Comparison of ENCODE assay signal across 8 cellular contexts in genomic region chr10:7756360-7756992, GRCh38. TPM values are rescaled to one million over a fixed set of nuclear protein-coding genes. Genes with fewer than 3 reads are reported as not detected.
A peak's percentile ranks its signal among the peaks of the same experiment; 100 is the strongest.
DNase-seq lines count a peak whose midpoint lies in the region; ATAC-seq and TF ChIP-seq lines count a peak whose summit lies in the region.

No MANE protein-coding gene starts in this region.

- CTCF ChIA-PET in PC-3 (lab: Charles Lee) = interaction anchor here (0.6 to 1.0 kb wide), 2 partner anchors 192 to 231 kb away, joined by 3 to 4 read pairs; no protein-coding TSS in a partner anchor

- BruUV-seq in PC-3 (replicated peaks; lab: Mats Ljungman, UMichigan) = no TSS peak

- H3K9ac ChIP-seq in PC-3 (ENCODE audit: low read length) = no peak overlapping the region

- H3K36me3 ChIP-seq in PC-3 (ENCODE audit: low read depth, low read length) = no peaks in the 10 kb centered on the region
- peaks cover 17 to 96% of the 10 kb centered on the region in 2 donors for H3K36me3 ChIP-seq in psoas muscle (ENCODE audit: insufficient read depth in 1 of 2, low read depth in 1 of 2)

- H3K4me2 ChIP-seq in PC-3 (ENCODE audit: low read length) = no peak overlapping the region

- H3K4me3 ChIP-seq in AG10803 (ENCODE audit: low read length) = no peak overlapping the region
- H3K4me3 ChIP-seq in PC-3 (ENCODE audit: low read length) = no peak overlapping the region
- H3K4me3 ChIP-seq in psoas muscle = no peak overlapping the region

- TF ChIP-seq CTCF in AG10803 (conservative IDR thresholded peaks at IDR 0.05; ENCODE audit: low read length) (peak; percentile 57), PC-3 (conservative IDR thresholded peaks at IDR 0.05; ENCODE audit: low read depth, low read length) (peak; percentile 57), psoas muscle (IDR thresholded peaks at IDR 0.05) (peak; percentile 31)

- H4K20me1 ChIP-seq in PC-3 (ENCODE audit: low read length) = no peaks in the 10 kb centered on the region

- H3K27me3 ChIP-seq in PC-3 (ENCODE audit: low read length) = no peaks in the 10 kb centered on the region
- no peaks in the 10 kb centered on the region for H3K27me3 ChIP-seq in psoas muscle (ENCODE audit: insufficient read depth in 3 of 3, low read length in 2 of 3)

- POLR2A ChIA-PET in PC-3 (lab: Charles Lee; ENCODE audit: unreplicated experiment) = no interaction called here

- no peaks in the 10 kb centered on the region for H3K9me3 ChIP-seq in PC-3 (ENCODE audit: low read length)
- H3K9me3 ChIP-seq in psoas muscle = no peaks in the 10 kb centered on the region

- DNase-seq in AG10803 (ENCODE audit: low read depth) (peak; percentile 23), PC-3 (peak; percentile 25), epithelial cell of prostate (ENCODE audit: low read depth, low spot score) (peak; percentile 3), psoas muscle (no peak), SW480 (ENCODE audit: low spot score) (no peak)

- H3K4me1 ChIP-seq in PC-3 (ENCODE audit: insufficient read depth, low read length) (no peaks in the 10 kb centered on the region), psoas muscle (no peaks in the 10 kb centered on the region)

- H3K27ac ChIP-seq in PC-3 (ENCODE audit: low read length) (no peak overlapping the region), epithelial cell of prostate (no peak overlapping the region), psoas muscle (no peak overlapping the region)

- 62 to 80% (median 75%) methylated on average over 7 of the region's 7 CpGs for WGBS in psoas muscle, 3 donors

- H2AFZ ChIP-seq in PC-3 (ENCODE audit: low read length) = no peak overlapping the region

- intact Hi-C loops in PC-3 (cut with micrococcal nuclease) = loop anchor here (1.0 kb wide), 1 partner anchor 1546 kb away; no protein-coding TSS in a partner anchor
- intact Hi-C loops in psoas muscle (cut with DNase I) = loop anchor here (5.0 to 10.0 kb wide), 2 partner anchors 58 to 61 kb away; partner anchors contain the start of gene TAF3 (in 2 of the 2)

- ATAC-seq in GM18909 (IDR thresholded peaks at IDR 0.05; ENCODE audit: poor library complexity, unreplicated experiment) = peak; percentile 64
- ATAC-seq in PC-3 = peak; percentile 65
- peak in 3 of 4 donors; percentile 58 to 72 (median 67) for ATAC-seq in psoas muscle
- ATAC-seq in GM21717 (IDR thresholded peaks at IDR 0.05; ENCODE audit: unreplicated experiment) = no peak
- ATAC-seq in HG03159 (IDR thresholded peaks at IDR 0.05; ENCODE audit: unreplicated experiment) = no peak

- no peaks in the 10 kb centered on the region for H3K79me2 ChIP-seq in PC-3 (ENCODE audit: low read length)

- H3F3A ChIP-seq in PC-3 (ENCODE audit: low read length, unreplicated experiment) = no peaks in the 10 kb centered on the region

- H3K9me2 ChIP-seq in PC-3 (replicated peaks; ENCODE audit: low read length) = no peaks in the 10 kb centered on the region

RNA-seq across cellular contexts. Expression of gene KIN, which starts 31.3 kb away (rescaled TPM):
- total RNA-seq in PC-3 (2014; rRNA removed) = 2.4 and 7.3 TPM in 2 replicates
- 10 to 100 TPM in 1 of 4 donors, 1 to 10 TPM in 3; 5.5 to 11.1 (median 6.3) TPM for total RNA-seq in psoas muscle
- polyA plus RNA-seq in psoas muscle = 1 to 10 TPM; 6.9 to 8.5 (median 8.1) TPM

RNA-seq across cellular contexts. Expression of gene ATP5F1C, which starts 31.5 kb away (rescaled TPM):
- total RNA-seq in PC-3 (2014; rRNA removed) (167 and 177 TPM in 2 replicates), psoas muscle (100 to 1,000 TPM; 210 to 391 (median 334) TPM)
- polyA plus RNA-seq in psoas muscle = 100 to 1,000 TPM; 423 to 676 (median 644) TPM

RNA-seq across cellular contexts. Expression of gene ITIH2, which starts 53.4 kb away (rescaled TPM):
- total RNA-seq in PC-3 (2014; rRNA removed) = not detected in 2 replicates
- under 1 TPM in 1 of 4 donors, not detected in 3; 0.15 TPM for total RNA-seq in psoas muscle
- polyA plus RNA-seq in psoas muscle = not detected

Comparison
In these comparisons a context has a peak if more than half of its experiments do, and no peak if none do; other contexts are left out.
1. DNase-seq: peak in AG10803 (single experiment), PC-3 (single experiment) and epithelial cell of prostate (single experiment); none in psoas muscle (0 of 2) and SW480 (single experiment).
2. ATAC-seq: peak in GM18909 (single experiment), PC-3 (single experiment) and psoas muscle (3 of 4); none in GM21717 (single experiment) and HG03159 (single experiment).
3. Peak in every context shown above with its lines, with median percentiles within 50 percentile points of each other: CTCF ChIP-seq.